In genomic region chr3:173398111-173398479, GRCh38 we compare ENCODE assay signal across 8 cellular contexts. TPM values are rescaled to one million over a fixed set of nuclear protein-coding genes. Genes with fewer than 3 reads are reported as not detected.
DNase-seq lines count a peak whose midpoint lies in the region; ATAC-seq and TF ChIP-seq lines count a peak whose summit lies in the region.

No MANE protein-coding gene starts in this region.

- H3K27ac ChIP-seq in brain microvascular endothelial cell = no peak overlapping the region
- H3K27ac ChIP-seq in thoracic aorta = peak overlapping the region; percentile 84 to 88

- TF ChIP-seq CTCF in brain microvascular endothelial cell (IDR thresholded peaks at IDR 0.05; ENCODE audit: low read depth, low read length, missing control alignments) (no peak), thoracic aorta (IDR thresholded peaks at IDR 0.05) (no peak)

- in situ Hi-C loops in brain microvascular endothelial cell (cut with HindIII; ENCODE audit: low pct_ligation_motif_present, low sequenced_read_pairs) = no loop called here

- H3K4me3 ChIP-seq in brain microvascular endothelial cell (ENCODE audit: low read depth, low read length) (peak overlapping the region; percentile 68), thoracic aorta (peak overlapping the region; percentile 72)

- H3K36me3 ChIP-seq in brain microvascular endothelial cell (replicated peaks) (no peaks in the 10 kb centered on the region), thoracic aorta (no peaks in the 10 kb centered on the region)

- peaks cover 2% of the 10 kb centered on the region for H3K27me3 ChIP-seq in brain microvascular endothelial cell (replicated peaks)
- H3K27me3 ChIP-seq in thoracic aorta (replicated peaks; ENCODE audit: insufficient read depth) = no peaks in the 10 kb centered on the region

- H3K9me3 ChIP-seq in thoracic aorta = no peaks in the 10 kb centered on the region

- peaks cover 6 to 7% of the 10 kb centered on the region in 2 donors for H3K4me1 ChIP-seq in thoracic aorta (ENCODE audit: control insufficient read depth in 1 of 2, low read depth in 2 of 2)

- DNase-seq in NCI-H345 (lab: John Stamatoyannopoulos, UW) (peak; percentile 67), NCI-H345 treated with DMSO at 0.1 percent for 48 hours (lab: John Stamatoyannopoulos, UW; ENCODE audit: unreplicated experiment) (no peak), brain microvascular endothelial cell (no peak), kidney glomerular epithelial cell (lab: John Stamatoyannopoulos, UW) (peak; percentile 46), thoracic aorta (ENCODE audit: low spot score) (no peak), activated gamma-delta T cell treated with Interleukin-2 at 50 U/mL for 16 hours (no peak), mucosa of gallbladder (ENCODE audit: low spot score) (no peak)

- no peak for ATAC-seq in thoracic aorta (ENCODE audit: insufficient number of reproducible peaks, low FRiP score, low read depth)
- ATAC-seq in GM19452 (IDR thresholded peaks at IDR 0.05; ENCODE audit: unreplicated experiment) = no peak

RNA-seq across cellular contexts. Expression of gene NLGN1, which starts 0.6 kb away (rescaled TPM):
- 10 to 100 TPM; 17.8 to 18.3 TPM for total RNA-seq in thoracic aorta
- total RNA-seq in mucosa of gallbladder = 8.8 TPM

Comparison
In these comparisons a context has a peak if more than half of its experiments do, and no peak if none do; other contexts are left out.
1. DNase-seq: peak in NCI-H345 (single experiment) and kidney glomerular epithelial cell (single experiment); none in NCI-H345 treated with DMSO at 0.1 percent for 48 hours (single experiment), brain microvascular endothelial cell (single experiment), thoracic aorta (single experiment), activated gamma-delta T cell treated with Interleukin-2 at 50 U/mL for 16 hours (single experiment) and mucosa of gallbladder (single experiment).